Comparison of ENCODE assay signal across 12 cellular contexts in the genomic region with DNA sequence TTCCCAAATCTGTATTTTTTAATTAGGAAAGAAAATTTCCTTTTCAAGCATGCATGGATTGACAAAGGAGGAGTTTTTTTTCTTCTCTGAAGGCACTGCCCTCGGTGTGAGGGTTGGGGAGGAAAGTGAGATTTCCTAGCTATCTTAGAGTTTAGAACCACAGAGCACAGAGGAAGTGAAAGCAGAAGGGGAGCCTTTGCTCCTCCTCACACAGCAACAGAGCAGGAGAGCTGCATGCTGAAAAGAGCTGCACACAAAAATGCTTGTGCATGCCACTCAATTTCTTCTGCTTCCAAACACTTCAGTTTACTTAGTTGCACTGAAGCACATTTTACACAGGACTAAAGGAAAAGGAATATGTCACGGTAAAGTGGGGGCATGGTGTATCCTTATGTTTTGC.
DNase-seq lines count a peak whose midpoint lies in the region; ATAC-seq, FAIRE-seq and TF ChIP-seq lines count a peak whose summit lies in the region.
"Had no signal": no experiment of that assay in that cellular context is flagged by ENCODE, and none has a peak within 500 bp of the region (broad histone marks: within the 10 kb centered on the region; RNA-seq: fewer than 3 reads in every experiment).

No MANE protein-coding gene starts in this region.

- H3K4me1 ChIP-seq in SJCRH30 = no peaks in the 10 kb centered on the region

- DNase-seq in GM18507 (ENCODE audit: extremely low spot score, insufficient read length, low read depth) = peak; percentile 14
- peak; percentile 7 for DNase-seq in NAMALWA (ENCODE audit: low spot score)
- no peak for DNase-seq in NCI-H524 (lab: John Stamatoyannopoulos, UW)
- no peak for DNase-seq in SJCRH30
- no peak for DNase-seq in DMS114 treated with DMSO at 0.1 percent for 48 hours (lab: John Stamatoyannopoulos, UW; ENCODE audit: unreplicated experiment)
- DNase-seq: activated effector memory CD4-positive, alpha-beta T cell treated with anti-CD3 and anti-CD28 coated beads, Interleukin-2, amount 50 U/mL, for 16 hours; KBM-7; mucosa of descending colon; NCI-H82 had no signal

- peak; percentile 84 for FAIRE-seq in GM18507 (lab: Jason Lieb, UNC)

- peak; percentile 100 for ATAC-seq in GM21381 (IDR thresholded peaks at IDR 0.05; ENCODE audit: unreplicated experiment)
- ATAC-seq in HG03045 (IDR thresholded peaks at IDR 0.05; ENCODE audit: unreplicated experiment) = peak; percentile 96
- ATAC-seq in SK-N-SH treated with all-trans-retinoic acid at 6 μM for 48 hours = no peak
- ATAC-seq: mucosa of descending colon had no signal

- H3K27ac ChIP-seq in SJCRH30 = no peak overlapping the region

- no peaks in the 10 kb centered on the region for H3K9me3 ChIP-seq in SJCRH30 (replicated peaks)
- H3K9me3 ChIP-seq: mucosa of descending colon had no signal

- H3K36me3 ChIP-seq in SJCRH30 = no peaks in the 10 kb centered on the region

- no peaks in the 10 kb centered on the region for H3K27me3 ChIP-seq in SJCRH30

- no peak overlapping the region for H3K4me3 ChIP-seq in SJCRH30
- H3K4me3 ChIP-seq: mucosa of descending colon had no signal

TF ChIP-seq in SK-N-SH treated with all-trans-retinoic acid at 6 μM for 48 hours, 23 proteins besides CTCF, POLR2A, EP300 and RAD21:
- TF ChIP-seq ZNF8 (CRISPR knock-in tag; IDR thresholded peaks at IDR 0.05) (no peak), ZFP30 (CRISPR knock-in tag; IDR thresholded peaks at IDR 0.05) (no peak), OSR1 (CRISPR knock-in tag; IDR thresholded peaks at IDR 0.05) (no peak), ESRRG (CRISPR knock-in tag; IDR thresholded peaks at IDR 0.05) (no peak), ZFP3 (CRISPR knock-in tag; IDR thresholded peaks at IDR 0.05) (no peak)
- TF ChIP-seq, protein P1, sequence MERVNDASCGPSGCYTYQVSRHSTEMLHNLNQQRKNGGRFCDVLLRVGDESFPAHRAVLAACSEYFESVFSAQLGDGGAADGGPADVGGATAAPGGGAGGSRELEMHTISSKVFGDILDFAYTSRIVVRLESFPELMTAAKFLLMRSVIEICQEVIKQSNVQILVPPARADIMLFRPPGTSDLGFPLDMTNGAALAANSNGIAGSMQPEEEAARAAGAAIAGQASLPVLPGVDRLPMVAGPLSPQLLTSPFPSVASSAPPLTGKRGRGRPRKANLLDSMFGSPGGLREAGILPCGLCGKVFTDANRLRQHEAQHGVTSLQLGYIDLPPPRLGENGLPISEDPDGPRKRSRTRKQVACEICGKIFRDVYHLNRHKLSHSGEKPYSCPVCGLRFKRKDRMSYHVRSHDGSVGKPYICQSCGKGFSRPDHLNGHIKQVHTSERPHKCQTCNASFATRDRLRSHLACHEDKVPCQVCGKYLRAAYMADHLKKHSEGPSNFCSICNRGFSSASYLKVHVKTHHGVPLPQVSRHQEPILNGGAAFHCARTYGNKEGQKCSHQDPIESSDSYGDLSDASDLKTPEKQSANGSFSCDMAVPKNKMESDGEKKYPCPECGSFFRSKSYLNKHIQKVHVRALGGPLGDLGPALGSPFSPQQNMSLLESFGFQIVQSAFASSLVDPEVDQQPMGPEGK (CRISPR knock-in tag; IDR thresholded peaks at IDR 0.05; ENCODE audit: borderline replicate concordance) = no peak

Comparison
In these comparisons a context has a peak if more than half of its experiments do, and no peak if none do; other contexts are left out.
1. DNase-seq: peak in GM18507 (single experiment) and NAMALWA (single experiment); none in NCI-H524 (0 of 2), SJCRH30 (0 of 2) and DMS114 treated with DMSO at 0.1 percent for 48 hours (single experiment).